8 cellular contexts compared by ENCODE assay signal in the genomic region with DNA sequence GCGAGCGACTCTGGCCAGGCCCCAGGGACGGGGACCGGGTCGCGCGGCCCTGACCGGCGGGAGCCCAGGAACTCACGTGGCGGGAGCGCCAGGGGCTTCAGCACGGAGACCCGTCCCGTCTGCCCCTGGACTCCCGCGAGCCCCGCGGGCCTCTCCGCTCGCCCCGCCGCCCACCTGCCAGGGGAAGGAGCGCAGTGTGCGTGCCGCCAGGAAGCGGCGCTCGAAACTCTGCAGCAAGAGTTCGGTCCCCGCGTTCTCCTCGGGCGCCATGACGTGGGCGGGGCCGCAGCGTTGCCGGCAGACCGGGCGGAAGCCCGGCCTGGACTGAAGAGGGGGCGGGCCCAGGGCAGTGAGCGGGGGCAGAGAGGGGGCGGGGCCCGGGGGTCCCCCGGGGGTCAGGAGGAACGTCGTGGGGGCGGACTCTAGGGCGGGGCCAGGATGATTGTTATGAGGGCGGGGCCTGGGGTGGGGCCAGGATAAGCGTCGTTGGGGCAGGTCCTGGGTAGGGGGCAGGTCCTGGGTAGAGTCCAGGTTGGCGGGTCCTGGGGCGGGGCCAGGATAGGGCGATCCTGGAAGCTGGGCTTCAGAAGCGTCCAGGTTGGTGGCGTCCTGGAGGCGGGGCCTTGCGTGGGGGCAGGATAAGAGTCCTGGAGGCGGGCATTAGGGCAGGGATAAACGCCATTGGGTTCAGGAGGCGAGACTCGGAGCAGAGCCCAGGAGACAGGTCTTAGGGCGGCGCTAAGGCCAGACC. TPM values are rescaled to one million over a fixed set of nuclear protein-coding genes. Genes with fewer than 3 reads are reported as not detected.
DNase-seq lines count a peak whose midpoint lies in the region; ATAC-seq and TF ChIP-seq lines count a peak whose summit lies in the region.
"Not testable (repeated sequence)": the region's sequence is repeated elsewhere in the genome, so short reads cannot be mapped to it uniquely, and the experiment has no call there.

A gene with protein sequence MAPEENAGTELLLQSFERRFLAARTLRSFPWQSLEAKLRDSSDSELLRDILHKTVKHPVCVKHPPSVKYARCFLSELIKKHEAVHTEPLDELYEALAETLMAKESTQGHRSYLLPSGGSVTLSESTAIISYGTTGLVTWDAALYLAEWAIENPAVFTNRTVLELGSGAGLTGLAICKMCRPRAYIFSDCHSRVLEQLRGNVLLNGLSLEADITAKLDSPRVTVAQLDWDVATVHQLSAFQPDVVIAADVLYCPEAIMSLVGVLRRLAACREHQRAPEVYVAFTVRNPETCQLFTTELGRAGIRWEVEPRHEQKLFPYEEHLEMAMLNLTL (minus strand): TSS at position 326 of the 751 bp plus-strand sequence. CDS start 56 bp downstream, at position 270.

- H3K4me2 ChIP-seq in parathyroid adenoma (ENCODE audit: low read length): peak within 1 kb of the TSS; percentile 67

- H3K9me3 ChIP-seq in adipocyte (ENCODE audit: control insufficient read depth, low read length); cardiac muscle cell (ENCODE audit: low read depth); parathyroid adenoma (ENCODE audit: control insufficient read depth, low read length); tibial artery: not testable (repeated sequence)

- H3K4me1 ChIP-seq in adipocyte (ENCODE audit: control insufficient read depth, insufficient read depth, low read length); cardiac muscle cell (ENCODE audit: low read depth); parathyroid adenoma; tibial artery: not testable (repeated sequence)

- H2AFZ ChIP-seq in parathyroid adenoma: peak within 1 kb of the TSS; percentile 92

- not testable (repeated sequence) for H3K79me2 ChIP-seq in parathyroid adenoma

- peak; percentile 93 for DNase-seq in GM10266 (ENCODE audit: extremely low spot score)
- DNase-seq in NCI-H1417 treated with DMSO at 0.1 percent for 48 hours (lab: John Stamatoyannopoulos, UW): peak; percentile 91
- DNase-seq in SW 1271 (lab: John Stamatoyannopoulos, UW): peak; percentile 90 to 96
- DNase-seq in adipocyte (ENCODE audit: low read depth): peak; percentile 100
- DNase-seq in cardiac muscle cell (ENCODE audit: low read depth in 1 of 2, low spot score in 1 of 2): peak; percentile 99 to 100
- peak; percentile 100 for DNase-seq in tibial artery

- TF ChIP-seq CTCF in GM10266 (IDR thresholded peaks at IDR 0.05; ENCODE audit: control insufficient read depth, insufficient read depth, low read depth, missing control alignments): peak; percentile 26
- TF ChIP-seq CTCF in cardiac muscle cell (IDR thresholded peaks at IDR 0.05; ENCODE audit: low read depth, low read length); parathyroid adenoma (IDR thresholded peaks at IDR 0.05); tibial artery (IDR thresholded peaks at IDR 0.05): not testable (repeated sequence)

- intact Hi-C loops in tibial artery (cut with DNase I; ENCODE audit: low total_unique reads): not testable (repeated sequence)

- H3K9ac ChIP-seq in adipocyte (ENCODE audit: low read length) (peak within 1 kb of the TSS; percentile 85), parathyroid adenoma (peak within 1 kb of the TSS; percentile 14)

- ATAC-seq in HG02763 (IDR thresholded peaks at IDR 0.05; ENCODE audit: unreplicated experiment): peak; percentile 98

- not testable (repeated sequence) for H3K36me3 ChIP-seq in adipocyte (ENCODE audit: control insufficient read depth, insufficient read depth, low read length, severe bottlenecking); cardiac muscle cell; parathyroid adenoma (ENCODE audit: control insufficient read depth, insufficient read depth, low read length); tibial artery

- H3K4me3 ChIP-seq in adipocyte (ENCODE audit: low read length) (peak within 1 kb of the TSS; percentile 83), cardiac muscle cell (peak within 1 kb of the TSS; percentile 75), parathyroid adenoma (ENCODE audit: low read depth, low read length) (peak within 1 kb of the TSS; percentile 52), tibial artery (peak within 1 kb of the TSS; percentile 93 to 96)

- H3K27ac ChIP-seq in cardiac muscle cell (peak within 1 kb of the TSS; percentile 69), parathyroid adenoma (peak within 1 kb of the TSS; percentile 79), tibial artery (peak within 1 kb of the TSS; percentile 86 to 89)

- H3K27me3 ChIP-seq in adipocyte (replicated peaks; ENCODE audit: control insufficient read depth, insufficient read depth, low read length); cardiac muscle cell; parathyroid adenoma (ENCODE audit: control insufficient read depth, insufficient read depth, low read length); tibial artery: not testable (repeated sequence)

RNA-seq across cellular contexts. Expression of the gene that starts here (rescaled TPM):
- 9.6 and 14.8 TPM in 2 replicates for total RNA-seq in cardiac muscle cell
- polyA plus RNA-seq in cardiac muscle cell: 17.8 and 23.2 TPM in 2 replicates

Comparison
In these comparisons a context has a peak if more than half of its experiments do, and no peak if none do; other contexts are left out.
1. Peak in every context shown above with its lines: DNase-seq, ATAC-seq, H3K4me3 ChIP-seq and H3K27ac ChIP-seq.